ENCODE assay signal across 16 cellular contexts in genomic region chr3:13882876-13883275, GRCh38. TPM values are rescaled to one million over a fixed set of nuclear protein-coding genes. Genes with fewer than 3 reads are reported as not detected.
DNase-seq lines count a peak whose midpoint lies in the region; ATAC-seq and TF ChIP-seq lines count a peak whose summit lies in the region.
"Had no signal": no experiment of that assay in that cellular context is flagged by ENCODE, and none has a peak within 500 bp of the region (broad histone marks: within the 10 kb centered on the region; RNA-seq: fewer than 3 reads in every experiment).

No MANE protein-coding gene starts in this region.

- H3K36me3 ChIP-seq in HEK293 (ENCODE audit: control insufficient read depth in 2 of 2, insufficient read depth in 1 of 2, low read length in 2 of 2) (no peaks in the 10 kb centered on the region), endodermal cell (ENCODE audit: control insufficient read depth, insufficient read depth, low read length) (no peaks in the 10 kb centered on the region), trophoblast cell (ENCODE audit: control insufficient read depth in 1 of 2, insufficient read depth in 2 of 2, low read length in 2 of 2) (no peaks in the 10 kb centered on the region)
- H3K36me3 ChIP-seq: BLaER1 treated with 17β-estradiol and CSF1 and Interleukin-3, amounts not matched to agents 10 nM and 100 nM had no signal

- H3K27ac ChIP-seq in HEK293 (ENCODE audit: extremely low read depth, low read depth, low read length): no peak overlapping the region
- H3K27ac ChIP-seq in endodermal cell (ENCODE audit: low read depth, low read length): no peak overlapping the region
- no peak overlapping the region for H3K27ac ChIP-seq in trophoblast cell (ENCODE audit: low read depth, low read length)
- H3K27ac ChIP-seq: BLaER1 treated with 17β-estradiol and CSF1 and Interleukin-3, amounts not matched to agents 10 nM and 100 nM had no signal

- CTCF ChIA-PET in activated CD8-positive, alpha-beta memory T cell treated with anti-CD3 and anti-CD28 coated beads, Interleukin-2, amount 10 ng/mL, durations not matched to agents 7 days and 5 days (lab: Charles Lee): interaction anchor here (0.7 to 14.5 kb wide), 3 partner anchors 11 to 654 kb away, joined by 3 to 205 read pairs (median 3); no protein-coding TSS in a partner anchor
- CTCF ChIA-PET in HEK293 (lab: Yijun Ruan, JAX): interaction anchor here (16.8 kb wide), 1 partner anchor 226 kb away, joined by 589 read pairs; no protein-coding TSS in a partner anchor

- no peak overlapping the region for H3K14ac ChIP-seq in trophoblast cell (ENCODE audit: low read length)

- H3K4ac ChIP-seq in trophoblast cell (ENCODE audit: low read depth, low read length): no peak overlapping the region

- no peak overlapping the region for H2AFZ ChIP-seq in trophoblast cell (ENCODE audit: insufficient read depth, low read length, poor library complexity)
- H2AFZ ChIP-seq: GM23338 had no signal

- H3K4me2 ChIP-seq in trophoblast cell (ENCODE audit: low read length): no peak overlapping the region
- H3K4me2 ChIP-seq: BLaER1 treated with 17β-estradiol and CSF1 and Interleukin-3, amounts not matched to agents 10 nM and 100 nM; GM23338 had no signal

- H2BK12ac ChIP-seq in trophoblast cell (ENCODE audit: low read length): no peak overlapping the region

- no peaks in the 10 kb centered on the region for H3K79me1 ChIP-seq in trophoblast cell (ENCODE audit: low read length)

- no peak overlapping the region for H4K12ac ChIP-seq in trophoblast cell (ENCODE audit: low read depth, low read length)

- H3K18ac ChIP-seq in trophoblast cell (ENCODE audit: low read length): no peak overlapping the region

- peaks cover 55% of the 10 kb centered on the region for H3K27me3 Mint-ChIP-seq in activated CD8-positive, alpha-beta memory T cell treated with anti-CD3 and anti-CD28 coated beads, Interleukin-2, amount 10 ng/mL, durations not matched to agents 7 days and 5 days
- H3K27me3 Mint-ChIP-seq in endodermal cell (ENCODE audit: insufficient read depth): peaks cover 87% of the 10 kb centered on the region

- ATAC-seq in activated CD8-positive, alpha-beta memory T cell treated with anti-CD3 and anti-CD28 coated beads, Interleukin-2, amount 10 ng/mL, durations not matched to agents 7 days and 5 days: no peak
- ATAC-seq: GM23338 had no signal

- no peak overlapping the region for H3K9ac ChIP-seq in endodermal cell (ENCODE audit: extremely low read depth, low read length, poor library complexity, severe bottlenecking)
- H3K9ac ChIP-seq in trophoblast cell (ENCODE audit: low read length): no peak overlapping the region
- H3K9ac ChIP-seq: BLaER1 treated with 17β-estradiol and CSF1 and Interleukin-3, amounts not matched to agents 10 nM and 100 nM had no signal

- H3K27ac Mint-ChIP-seq in activated CD8-positive, alpha-beta memory T cell treated with anti-CD3 and anti-CD28 coated beads, Interleukin-2, amount 10 ng/mL, durations not matched to agents 7 days and 5 days: no peak overlapping the region
- H3K27ac Mint-ChIP-seq in endodermal cell: no peak overlapping the region
- H3K27ac Mint-ChIP-seq: GM23338 had no signal

- no peaks in the 10 kb centered on the region for H3K79me2 ChIP-seq in trophoblast cell (ENCODE audit: control insufficient read depth, insufficient read depth, low read length, poor library complexity)

- no peaks in the 10 kb centered on the region for H3K9me3 Mint-ChIP-seq in activated CD8-positive, alpha-beta memory T cell treated with anti-CD3 and anti-CD28 coated beads, Interleukin-2, amount 10 ng/mL, durations not matched to agents 7 days and 5 days (ENCODE audit: low read depth)
- peaks cover 2% of the 10 kb centered on the region for H3K9me3 Mint-ChIP-seq in endodermal cell
- H3K9me3 Mint-ChIP-seq: GM23338 had no signal

- H4K8ac ChIP-seq in trophoblast cell (ENCODE audit: low read depth, low read length): no peak overlapping the region

- H2BK120ac ChIP-seq in trophoblast cell (ENCODE audit: insufficient read depth, low read length, poor library complexity): no peak overlapping the region

- H3K27me3 ChIP-seq in endodermal cell (ENCODE audit: control insufficient read depth, insufficient read depth, low read length, poor library complexity, severe bottlenecking) (peaks cover 81% of the 10 kb centered on the region), trophoblast cell (ENCODE audit: insufficient read depth, low read length) (peaks cover 40% of the 10 kb centered on the region)

- 98 to 100% methylated on average over 2 to 3 of the region's 3 CpGs for WGBS in endodermal cell (ENCODE audit: insufficient coverage in 1 of 2, insufficient read length in 1 of 2), 2 experiments
- no CpG with 5 or more reads among the region's 3 CpGs for WGBS in trophoblast cell (ENCODE audit: extremely low coverage, insufficient coverage, insufficient read length)

- DNase-seq in activated CD8-positive, alpha-beta memory T cell treated with anti-CD3 and anti-CD28 coated beads, Interleukin-2, amount 10 ng/mL, durations not matched to agents 7 days and 5 days: peak; percentile 3
- no peak for DNase-seq in activated CD8-positive, alpha-beta memory T cell treated with anti-CD3 and anti-CD28 coated beads, Interleukin-2, amount 50 U/mL, for 48 hours
- DNase-seq in endodermal cell (peak; percentile 18), trophoblast cell (no peak), DMS 273 (lab: John Stamatoyannopoulos, UW; ENCODE audit: unreplicated experiment) (no peak)
- no peak for DNase-seq in activated CD4-positive, alpha-beta T cell treated with anti-CD3 and anti-CD28 coated beads for 48 hours
- no peak for DNase-seq in effector CD4-positive, alpha-beta T cell
- DNase-seq: ACHN; Calu3; CD4-positive, CD25-positive, alpha-beta regulatory T cell; DMS79; H7 had no signal

- peak overlapping the region; percentile 14 for H3K23ac ChIP-seq in trophoblast cell (ENCODE audit: low read length)

- no peak overlapping the region for H3K4me3 Mint-ChIP-seq in activated CD8-positive, alpha-beta memory T cell treated with anti-CD3 and anti-CD28 coated beads, Interleukin-2, amount 10 ng/mL, durations not matched to agents 7 days and 5 days
- H3K4me3 Mint-ChIP-seq in endodermal cell: no peak overlapping the region
- H3K4me3 Mint-ChIP-seq: CD4-positive, CD25-positive, alpha-beta regulatory T cell; GM23338 had no signal

- H4K91ac ChIP-seq in trophoblast cell (ENCODE audit: low read depth, low read length): no peak overlapping the region

- no peaks in the 10 kb centered on the region for H3K36me3 Mint-ChIP-seq in activated CD8-positive, alpha-beta memory T cell treated with anti-CD3 and anti-CD28 coated beads, Interleukin-2, amount 10 ng/mL, durations not matched to agents 7 days and 5 days
- no peaks in the 10 kb centered on the region for H3K36me3 Mint-ChIP-seq in endodermal cell (ENCODE audit: low read depth)
- H3K36me3 Mint-ChIP-seq: CD4-positive, CD25-positive, alpha-beta regulatory T cell had no signal

- no peak for TF ChIP-seq CTCF in HEK293 (tag by site-specific recombination; IDR thresholded peaks at IDR 0.05)
- TF ChIP-seq CTCF in endodermal cell (conservative IDR thresholded peaks at IDR 0.05): no peak

- H2BK5ac ChIP-seq in trophoblast cell (ENCODE audit: low read depth, low read length, poor library complexity): no peak overlapping the region

- H3K4me1 ChIP-seq in HEK293 (ENCODE audit: control insufficient read depth, insufficient read depth, low read length): peaks cover 3% of the 10 kb centered on the region; the same call in 1 of the 2 replicates
- H3K4me1 ChIP-seq in endodermal cell (ENCODE audit: control insufficient read depth, insufficient read depth, low read length): no peaks in the 10 kb centered on the region
- H3K4me1 ChIP-seq in trophoblast cell (ENCODE audit: control insufficient read depth in 1 of 2, insufficient read depth in 2 of 2, low read length in 2 of 2): peaks cover 9 to 12% of the 10 kb centered on the region in 2 experiments
- H3K4me1 ChIP-seq: BLaER1 treated with 17β-estradiol and CSF1 and Interleukin-3, amounts not matched to agents 10 nM and 100 nM had no signal

- H3K9me3 ChIP-seq in HEK293 (ENCODE audit: control insufficient read depth, insufficient read depth, low read depth, low read length) (no peaks in the 10 kb centered on the region), endodermal cell (ENCODE audit: control insufficient read depth, low read length) (no peaks in the 10 kb centered on the region), trophoblast cell (ENCODE audit: insufficient read depth, low read depth, low read length) (peaks cover 2% of the 10 kb centered on the region)

- H3K4me1 Mint-ChIP-seq in activated CD8-positive, alpha-beta memory T cell treated with anti-CD3 and anti-CD28 coated beads, Interleukin-2, amount 10 ng/mL, durations not matched to agents 7 days and 5 days: peaks cover 3% of the 10 kb centered on the region
- peaks cover 3% of the 10 kb centered on the region for H3K4me1 Mint-ChIP-seq in endodermal cell
- H3K4me1 Mint-ChIP-seq: GM23338 had no signal

- POLR2A ChIA-PET in HEK293 (lab: Yijun Ruan, JAX): no interaction called here

- H2AK5ac ChIP-seq in trophoblast cell (ENCODE audit: low read length): no peak overlapping the region

- no peak overlapping the region for H3K4me3 ChIP-seq in HEK293 (ENCODE audit: low read depth, low read length)
- H3K4me3 ChIP-seq in endodermal cell (ENCODE audit: low read length): no peak overlapping the region
- H3K4me3 ChIP-seq in trophoblast cell (ENCODE audit: low read depth, low read length): no peak overlapping the region
- H3K4me3 ChIP-seq: BLaER1 treated with 17β-estradiol and CSF1 and Interleukin-3, amounts not matched to agents 10 nM and 100 nM; GM23338 had no signal

TF ChIP-seq in HEK293, 187 proteins besides CTCF, POLR2A, EP300 and RAD21:
- TF ChIP-seq SCRT2 (tag by site-specific recombination; IDR thresholded peaks at IDR 0.05) (0 out of 2 replicates have a peak, but pooled peaks have one; percentile 17), BCL11B (tag by site-specific recombination; IDR thresholded peaks at IDR 0.05; ENCODE audit: low read depth) (no peak)

RNA-seq across cellular contexts. Expression of gene WNT7A, which starts 3.0 kb away (rescaled TPM):
- total RNA-seq in activated CD8-positive, alpha-beta memory T cell treated with anti-CD3 and anti-CD28 coated beads, Interleukin-2, amount 10 ng/mL, durations not matched to agents 7 days and 5 days: not detected
- total RNA-seq in endodermal cell: under 1 TPM in 1 of 2 donors, not detected in 1; 0.13 TPM
- 4.3 TPM for polyA plus RNA-seq in endodermal cell (2013, experiment 1 of 2)
- 4.1 TPM for polyA plus RNA-seq in endodermal cell (2013, experiment 2 of 2)
- 0.37 and 0.46 TPM in 2 replicates for polyA plus RNA-seq in trophoblast cell (2013)
- total RNA-seq: A172, GM23338 had no signal
- polyA plus RNA-seq: GM23338 had no signal

Comparison
In these comparisons a context has a peak if more than half of its experiments do, and no peak if none do; other contexts are left out.
1. DNase-seq: peak in activated CD8-positive, alpha-beta memory T cell treated with anti-CD3 and anti-CD28 coated beads, Interleukin-2, amount 10 ng/mL, durations not matched to agents 7 days and 5 days (single experiment) and endodermal cell (single experiment); none in activated CD8-positive, alpha-beta memory T cell treated with anti-CD3 and anti-CD28 coated beads, Interleukin-2, amount 50 U/mL, for 48 hours (single experiment), trophoblast cell (0 of 2), activated CD4-positive, alpha-beta T cell treated with anti-CD3 and anti-CD28 coated beads for 48 hours (single experiment), effector CD4-positive, alpha-beta T cell (single experiment) and DMS 273 (single experiment).